ENCODE assay signal across 33 cellular contexts in genomic region chr2:26509141-26509540, GRCh38. TPM values are rescaled to one million over a fixed set of nuclear protein-coding genes. Genes with fewer than 3 reads are reported as not detected.
"Had no signal": no experiment of that assay in that cellular context is flagged by ENCODE, and none has a peak within 500 bp of the region (broad histone marks: within the 10 kb centered on the region; RNA-seq: fewer than 3 reads in every experiment).

No MANE protein-coding gene starts in this region.

- H3K36me3 Mint-ChIP-seq: activated CD4-positive, alpha-beta memory T cell treated with anti-CD3 and anti-CD28 coated beads for 36 hours; activated naive CD4-positive, alpha-beta T cell treated with anti-CD3 and anti-CD28 coated beads, Interleukin-2, amount 50 U/mL, for 72 hours; activated naive CD8-positive, alpha-beta T cell treated with anti-CD3 and anti-CD28 coated beads for 36 hours; brain; T-cell had no signal

- DNase-seq: activated B cell treated with CpG ODN at 0.5 μM for 24 hours; activated CD4-positive, alpha-beta memory T cell treated with anti-CD3 and anti-CD28 coated beads for 36 hours; activated CD4-positive, alpha-beta T cell treated with anti-CD3 and anti-CD28 coated beads for 4 hours; activated CD4-positive, alpha-beta T cell treated with anti-CD3 and anti-CD28 coated beads, Interleukin-2, amount 10 ng/mL, durations not matched to agents 24 days and 14 days; activated CD4-positive, alpha-beta T cell treated with anti-CD3 and anti-CD28 coated beads, Interleukin-2, amount 50 U/mL, for 1 hour; activated CD4-positive, alpha-beta T cell treated with anti-CD3 and anti-CD28 coated beads, Interleukin-2, amount 50 U/mL, for 4 hours; activated CD4-positive, CD25-positive, alpha-beta regulatory T cell treated with anti-CD3 and anti-CD28 coated beads, Interleukin-2, amount 50 U/mL, for 72 hours; activated CD8-positive, alpha-beta memory T cell treated with anti-CD3 and anti-CD28 coated beads, Interleukin-2, amount 50 U/mL, for 4 hours; activated CD8-positive, alpha-beta T cell treated with anti-CD3 and anti-CD28 coated beads for 36 hours; activated effector memory CD4-positive, alpha-beta T cell treated with anti-CD3 and anti-CD28 coated beads, Interleukin-2, amount 50 U/mL, for 16 hours; activated gamma-delta T cell treated with Interleukin-2 at 50 U/mL for 16 hours; activated naive CD4-positive, alpha-beta T cell; activated naive CD4-positive, alpha-beta T cell treated with anti-CD3 and anti-CD28 coated beads for 36 hours; activated naive CD4-positive, alpha-beta T cell treated with anti-CD3 and anti-CD28 coated beads, Interleukin-2, amount 50 U/mL, for 16 hours; activated naive CD8-positive, alpha-beta T cell treated with anti-CD3 and anti-CD28 coated beads for 36 hours; activated T-cell treated with anti-CD3 and anti-CD28 coated beads for 4 hours; activated T-cell treated with anti-CD3 and anti-CD28 coated beads, Interleukin-2, amount 50 U/mL, for 1 hour; activated T-cell treated with anti-CD3 and anti-CD28 coated beads, Interleukin-2, amount 50 U/mL, for 4 hours; activated T-cell treated with anti-CD3 and anti-CD28 coated beads, Interleukin-2, amount 50 U/mL, for 72 hours; adrenal gland; amniotic stem cell; central memory CD4-positive, alpha-beta T cell; T-cell; T-helper 17 cell; T1000 had no signal

- H3K4me1 ChIP-seq: adrenal gland had no signal

- H3K4me3 ChIP-seq: adrenal gland, cardiac muscle cell had no signal

- H3K4me1 Mint-ChIP-seq: activated B cell treated with CpG ODN at 0.5 μM for 24 hours; activated CD4-positive, alpha-beta T cell treated with anti-CD3 and anti-CD28 coated beads, Interleukin-2, amount 10 ng/mL, durations not matched to agents 24 days and 14 days; activated naive CD8-positive, alpha-beta T cell treated with anti-CD3 and anti-CD28 coated beads for 36 hours; activated T-helper 17 cell treated with anti-CD3 and anti-CD28 coated beads, Interleukin-2, amount 50 U/mL, for 72 hours had no signal

- H3K27ac Mint-ChIP-seq: activated B cell treated with CpG ODN at 0.5 μM for 24 hours; activated CD4-positive, alpha-beta memory T cell treated with anti-CD3 and anti-CD28 coated beads for 36 hours; activated CD4-positive, alpha-beta T cell treated with anti-CD3 and anti-CD28 coated beads, Interleukin-2, amount 10 ng/mL, durations not matched to agents 24 days and 14 days; activated CD8-positive, alpha-beta T cell treated with anti-CD3 and anti-CD28 coated beads for 36 hours; activated naive CD4-positive, alpha-beta T cell treated with anti-CD3 and anti-CD28 coated beads for 36 hours; activated naive CD4-positive, alpha-beta T cell treated with anti-CD3 and anti-CD28 coated beads, Interleukin-2, amount 50 U/mL, for 72 hours; activated T-cell treated with anti-CD3 and anti-CD28 coated beads, Interleukin-2, amount 50 U/mL, for 72 hours; activated T-helper 1 cell treated with anti-CD3 and anti-CD28 coated beads, Interleukin-12 subunit alpha, Interleukin-12 subunit beta, Interleukin-2, Interleukin-4 antibody, amounts not matched to agents 30 ng/mL and 10 ng/mL and 1 ng/mL, durations not matched to agents 14 hours and 24 hours and 36 hours; T-cell; T-helper 17 cell had no signal

- H3K36me3 ChIP-seq: adrenal gland, cardiac muscle cell had no signal

- H3K4me3 Mint-ChIP-seq: activated B cell treated with CpG ODN at 0.5 μM for 24 hours; activated CD4-positive, alpha-beta memory T cell treated with anti-CD3 and anti-CD28 coated beads for 36 hours; activated CD4-positive, alpha-beta T cell treated with anti-CD3 and anti-CD28 coated beads, Interleukin-2, amount 10 ng/mL, durations not matched to agents 24 days and 14 days; activated CD8-positive, alpha-beta T cell treated with anti-CD3 and anti-CD28 coated beads for 36 hours; activated naive CD4-positive, alpha-beta T cell treated with anti-CD3 and anti-CD28 coated beads for 36 hours; activated naive CD8-positive, alpha-beta T cell treated with anti-CD3 and anti-CD28 coated beads for 36 hours; activated T-cell treated with anti-CD3 and anti-CD28 coated beads, Interleukin-2, amount 50 U/mL, for 4 hours; activated T-cell treated with anti-CD3 and anti-CD28 coated beads, Interleukin-2, amount 50 U/mL, for 72 hours; activated T-helper 1 cell treated with anti-CD3 and anti-CD28 coated beads, Interleukin-12 subunit alpha, Interleukin-12 subunit beta, Interleukin-2, Interleukin-4 antibody, amounts not matched to agents 30 ng/mL and 10 ng/mL and 1 ng/mL, durations not matched to agents 14 hours and 24 hours and 36 hours; activated T-helper 17 cell treated with anti-CD3 and anti-CD28 coated beads, Interleukin-2, amount 50 U/mL, for 72 hours; brain; T-cell; T-helper 17 cell had no signal

- H3K9me3 ChIP-seq: adrenal gland had no signal

- H3K27ac ChIP-seq: adrenal gland, cardiac muscle cell, VCaP had no signal

- H3K9me3 Mint-ChIP-seq: activated B cell treated with CpG ODN at 0.5 μM for 24 hours; activated CD4-positive, alpha-beta memory T cell treated with anti-CD3 and anti-CD28 coated beads for 36 hours; activated CD4-positive, alpha-beta T cell treated with anti-CD3 and anti-CD28 coated beads, Interleukin-2, amount 10 ng/mL, durations not matched to agents 24 days and 14 days; activated CD8-positive, alpha-beta T cell treated with anti-CD3 and anti-CD28 coated beads for 36 hours; activated naive CD4-positive, alpha-beta T cell treated with anti-CD3 and anti-CD28 coated beads for 36 hours; activated naive CD4-positive, alpha-beta T cell treated with anti-CD3 and anti-CD28 coated beads, Interleukin-2, amount 50 U/mL, for 72 hours; activated naive CD8-positive, alpha-beta T cell treated with anti-CD3 and anti-CD28 coated beads for 36 hours; activated T-cell treated with anti-CD3 and anti-CD28 coated beads, Interleukin-2, amount 50 U/mL, for 4 hours; activated T-cell treated with anti-CD3 and anti-CD28 coated beads, Interleukin-2, amount 50 U/mL, for 72 hours; activated T-helper 1 cell treated with anti-CD3 and anti-CD28 coated beads, Interleukin-12 subunit alpha, Interleukin-12 subunit beta, Interleukin-2, Interleukin-4 antibody, amounts not matched to agents 30 ng/mL and 10 ng/mL and 1 ng/mL, durations not matched to agents 14 hours and 24 hours and 36 hours; activated T-helper 17 cell treated with anti-CD3 and anti-CD28 coated beads, Interleukin-2, amount 50 U/mL, for 72 hours; brain; T-cell had no signal

- H3K27me3 Mint-ChIP-seq: activated CD4-positive, alpha-beta memory T cell treated with anti-CD3 and anti-CD28 coated beads for 36 hours; activated CD8-positive, alpha-beta T cell treated with anti-CD3 and anti-CD28 coated beads for 36 hours; activated naive CD8-positive, alpha-beta T cell treated with anti-CD3 and anti-CD28 coated beads for 36 hours; activated T-helper 17 cell treated with anti-CD3 and anti-CD28 coated beads, Interleukin-2, amount 50 U/mL, for 72 hours; brain; T-cell had no signal

- H3K27me3 ChIP-seq: adrenal gland had no signal

RNA-seq across cellular contexts. Expression of gene OTOF, which starts 31.2 kb away (rescaled TPM):
- total RNA-seq: activated B cell treated with CpG ODN at 0.5 μM for 24 hours, bronchial epithelial cell, cardiac muscle cell had no signal
- polyA plus RNA-seq: aorta, cardiac muscle cell had no signal
